8 cellular contexts compared by ENCODE assay signal in the genomic region with DNA sequence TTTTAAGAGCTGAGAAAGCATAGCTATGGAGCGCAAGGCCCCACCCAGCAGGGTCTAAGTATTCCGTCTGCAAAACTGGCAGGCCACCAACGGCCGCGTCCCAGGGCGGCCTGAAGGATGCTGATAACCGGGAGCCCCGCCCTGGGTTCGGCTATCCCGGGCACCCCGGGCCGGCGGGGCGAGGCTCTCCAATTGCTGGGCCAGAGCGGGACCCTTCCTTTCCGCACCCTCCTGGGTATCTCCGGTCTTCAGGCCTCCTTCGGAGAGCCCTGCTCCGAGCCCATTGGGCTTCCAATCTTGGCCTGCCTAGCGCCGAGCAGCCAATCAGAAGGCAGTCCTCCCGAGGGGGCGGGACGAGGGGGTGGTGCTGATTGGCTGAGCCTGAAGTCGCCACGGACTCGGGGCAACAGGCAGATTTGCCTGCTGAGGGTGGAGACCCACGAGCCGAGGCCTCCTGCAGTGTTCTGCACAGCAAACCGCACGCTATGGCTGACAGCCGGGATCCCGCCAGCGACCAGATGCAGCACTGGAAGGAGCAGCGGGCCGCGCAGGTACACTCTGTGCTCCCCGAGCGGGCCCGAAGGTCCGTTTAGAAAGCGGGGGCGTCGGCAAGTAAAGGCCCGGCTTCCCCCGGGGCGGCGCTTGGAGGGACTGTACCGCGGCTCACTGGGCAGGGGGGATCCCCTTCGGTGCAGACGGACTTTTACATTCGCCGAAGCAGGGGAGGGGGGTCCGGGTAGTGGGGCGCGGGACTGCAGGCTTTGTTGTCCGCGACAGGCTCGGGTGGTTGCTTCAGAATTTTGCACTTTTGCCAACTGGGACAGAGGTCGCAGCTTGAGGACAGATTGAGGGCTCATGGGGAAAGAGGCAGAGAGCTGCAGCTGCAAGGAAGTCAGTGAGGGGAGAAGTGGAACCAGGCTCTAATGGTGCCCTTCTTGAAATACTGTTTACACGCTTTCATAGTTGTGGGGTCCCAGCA. TPM values are rescaled to one million over a fixed set of nuclear protein-coding genes. Genes with fewer than 3 reads are reported as not detected.
A peak's percentile ranks its signal among the peaks of the same experiment; 100 is the strongest.
DNase-seq lines count a peak whose midpoint lies in the region; ATAC-seq and TF ChIP-seq lines count a peak whose summit lies in the region.

Gene CAT, plus strand, starts transcription at position 406 of the 979 bp plus-strand sequence. Its CDS starts 80 bp downstream, at position 486.

- H4K20me1 ChIP-seq in BLaER1, result peaks cover 15% of the 10 kb centered on the region; the same call in 1 of the 2 replicates

- H3K4me1 Mint-ChIP-seq in activated CD4-positive, alpha-beta T cell treated with anti-CD3 and anti-CD28 coated beads, Interleukin-2, amount 10 ng/mL, durations not matched to agents 7 days and 5 days, result peaks cover 29% of the 10 kb centered on the region

- no peaks in the 10 kb centered on the region for H3K27me3 ChIP-seq in BLaER1

- peaks cover 8% of the 10 kb centered on the region for H3K36me3 Mint-ChIP-seq in activated CD4-positive, alpha-beta T cell treated with anti-CD3 and anti-CD28 coated beads, Interleukin-2, amount 10 ng/mL, durations not matched to agents 7 days and 5 days (ENCODE audit: low read depth)

- TF ChIP-seq POLR2A in lower leg skin (IDR thresholded peaks at IDR 0.05), result no peak

- H3K4me3 ChIP-seq in BLaER1, result peak within 1 kb of the TSS; percentile 85
- H3K4me3 ChIP-seq in lower leg skin (ENCODE audit: low read depth, poor library complexity, severe bottlenecking), result peak within 1 kb of the TSS; percentile 84

- peak; percentile 99 for DNase-seq in NCI-H69 (lab: John Stamatoyannopoulos, UW)
- DNase-seq in activated CD4-positive, alpha-beta T cell treated with anti-CD3 and anti-CD28 coated beads, Interleukin-2, amount 10 ng/mL, durations not matched to agents 7 days and 5 days, result peak; percentile 98
- DNase-seq in cortex of kidney (lab: John Stamatoyannopoulos, UW), result peak; percentile 40
- peak; percentile 98 to 100 for DNase-seq in lower leg skin (ENCODE audit: low spot score in 2 of 2)
- DNase-seq in stimulated activated CD4-positive, alpha-beta T cell treated with anti-CD3 and anti-CD28 coated beads, TNF-alpha, amount 100 ng/mL, for 24 hours (ENCODE audit: low read depth in 3 of 3), result peak; percentile 97 to 99 (median 98)

- peak within 1 kb of the TSS; percentile 92 for H3K27ac ChIP-seq in BLaER1

- peak within 1 kb of the TSS; percentile 87 for H3K4me3 Mint-ChIP-seq in activated CD4-positive, alpha-beta T cell treated with anti-CD3 and anti-CD28 coated beads, Interleukin-2, amount 10 ng/mL, durations not matched to agents 7 days and 5 days

- peak within 1 kb of the TSS; percentile 91 for H3K27ac Mint-ChIP-seq in activated CD4-positive, alpha-beta T cell treated with anti-CD3 and anti-CD28 coated beads, Interleukin-2, amount 10 ng/mL, durations not matched to agents 7 days and 5 days

- TF ChIP-seq CTCF in lower leg skin (IDR thresholded peaks at IDR 0.05), result no peak

- WGBS in lower leg skin, 2 donors, result 0 to 7% methylated on average over 24 to 34 of the region's 62 CpGs

- intact Hi-C loops in lower leg skin (cut with DNase I; ENCODE audit: low total_unique reads), result no loop called here

- no peaks in the 10 kb centered on the region for H3K27me3 Mint-ChIP-seq in activated CD4-positive, alpha-beta T cell treated with anti-CD3 and anti-CD28 coated beads, Interleukin-2, amount 10 ng/mL, durations not matched to agents 7 days and 5 days

- H3K4me1 ChIP-seq in BLaER1, result peaks cover 39% of the 10 kb centered on the region

- H3K9me3 ChIP-seq in BLaER1, result peaks cover 8% of the 10 kb centered on the region

- H3K4me2 ChIP-seq in BLaER1, result peak within 1 kb of the TSS; percentile 88

- H3K9ac ChIP-seq in BLaER1, result peak within 1 kb of the TSS; percentile 91

- ATAC-seq in GM19328 (IDR thresholded peaks at IDR 0.05; ENCODE audit: unreplicated experiment) (peak; percentile 97), HG03520 (IDR thresholded peaks at IDR 0.05; ENCODE audit: unreplicated experiment) (peak; percentile 97)

- POLR2A ChIA-PET in activated CD4-positive, alpha-beta T cell treated with anti-CD3 and anti-CD28 coated beads, Interleukin-2, amount 10 ng/mL, durations not matched to agents 7 days and 5 days (lab: Charles Lee), result interaction anchor here (0.5 kb wide), 1 partner anchor 26 kb away, joined by 3 read pairs; no protein-coding TSS in a partner anchor

- CTCF ChIA-PET in activated CD4-positive, alpha-beta T cell treated with anti-CD3 and anti-CD28 coated beads, Interleukin-2, amount 10 ng/mL, durations not matched to agents 7 days and 5 days (lab: Charles Lee), result interaction anchor here (0.8 to 1.5 kb wide), 6 partner anchors 10 to 223 kb away, joined by 3 to 4 read pairs (median 3); no protein-coding TSS in a partner anchor

- H3K36me3 ChIP-seq in BLaER1, result peaks cover 18% of the 10 kb centered on the region; the same call in 1 of the 2 replicates

- H3K9me3 Mint-ChIP-seq in activated CD4-positive, alpha-beta T cell treated with anti-CD3 and anti-CD28 coated beads, Interleukin-2, amount 10 ng/mL, durations not matched to agents 7 days and 5 days, result no peaks in the 10 kb centered on the region

RNA-seq across cellular contexts. Expression of gene CAT, which starts in this region (rescaled TPM):
- total RNA-seq in activated CD4-positive, alpha-beta T cell treated with anti-CD3 and anti-CD28 coated beads, Interleukin-2, amount 10 ng/mL, durations not matched to agents 7 days and 5 days, result 10 to 100 TPM; 40.0 to 45.1 TPM
- 100 to 1,000 TPM; 152 to 260 (median 186) TPM for total RNA-seq in lower leg skin

Comparison
In these comparisons a context has a peak if more than half of its experiments do, and no peak if none do; other contexts are left out.
1. Peak in every context shown above with its lines: DNase-seq, ATAC-seq, H3K4me3 ChIP-seq and H3K27ac ChIP-seq.
2. DNase-seq: peak in every context shown above with its lines; median percentile 99 in NCI-H69; 99 in lower leg skin; 98 in activated CD4-positive, alpha-beta T cell treated with anti-CD3 and anti-CD28 coated beads, Interleukin-2, amount 10 ng/mL, durations not matched to agents 7 days and 5 days; 98 in stimulated activated CD4-positive, alpha-beta T cell treated with anti-CD3 and anti-CD28 coated beads, TNF-alpha, amount 100 ng/mL, for 24 hours; 40 in cortex of kidney.